In genomic region chr1:61056674-61057439, GRCh38 we compare ENCODE assay signal across 8 cellular contexts. TPM values are rescaled to one million over a fixed set of nuclear protein-coding genes. Genes with fewer than 3 reads are reported as not detected.
DNase-seq lines count a peak whose midpoint lies in the region; ATAC-seq and TF ChIP-seq lines count a peak whose summit lies in the region.

No MANE protein-coding gene starts in this region.

- peak; percentile 70 for DNase-seq in activated effector memory CD4-positive, alpha-beta T cell treated with anti-CD3 and anti-CD28 coated beads, Interleukin-2, amount 50 U/mL, for 16 hours
- DNase-seq in activated effector memory CD4-positive, alpha-beta T cell treated with Interleukin-2 at 50 U/mL for 16 hours, result no peak
- DNase-seq in OCI-M1 (lab: John Stamatoyannopoulos, UW) (peak; percentile 72), amygdala (lab: John Stamatoyannopoulos, UW) (peak in 43 of 56 donors; percentile 26 to 81 (median 59)), heart right ventricle (peak; percentile 55 to 60), ovary (peak; percentile 58 to 80 (median 66))

- H3K27ac ChIP-seq in heart right ventricle, result peak overlapping the region; percentile 76 to 100 (median 88)
- H3K27ac ChIP-seq in ovary, result peak overlapping the region; percentile 22 to 62

- H3K36me3 ChIP-seq in heart right ventricle (no peaks in the 10 kb centered on the region), ovary (no peaks in the 10 kb centered on the region)

- WGBS in heart right ventricle, 2 donors, result 1% methylated on average over 49 of the region's 49 CpGs
- WGBS in ovary, 3 donors, result 1% methylated on average over 49 of the region's 49 CpGs

- ATAC-seq in heart right ventricle (peak; percentile 40 to 71 (median 58)), HG03280 (IDR thresholded peaks at IDR 0.05; ENCODE audit: unreplicated experiment) (no peak), HG02970 (IDR thresholded peaks at IDR 0.05; ENCODE audit: low FRiP score, unreplicated experiment) (no peak)

- no peak for TF ChIP-seq EP300 in ovary (IDR thresholded peaks at IDR 0.05)

- no peak for TF ChIP-seq POLR2A in ovary (IDR thresholded peaks at IDR 0.05)

- H3K4me3 ChIP-seq in heart right ventricle (peak overlapping the region; percentile 60 to 86 (median 72)), ovary (peak overlapping the region; percentile 70)

- H3K27me3 ChIP-seq in heart right ventricle (peaks cover 0 to 29% (median 0%) of the 10 kb centered on the region in 7 donors), ovary (no peaks in the 10 kb centered on the region)

- TF ChIP-seq CTCF in heart right ventricle (IDR thresholded peaks at IDR 0.05) (no peak), ovary (IDR thresholded peaks at IDR 0.05) (no peak)

- H3K9me3 ChIP-seq in heart right ventricle (no peaks in the 10 kb centered on the region), ovary (no peaks in the 10 kb centered on the region)

- H3K4me1 ChIP-seq in heart right ventricle, result peaks cover 6 to 56% (median 45%) of the 10 kb centered on the region in 9 donors
- H3K4me1 ChIP-seq in ovary (ENCODE audit: insufficient read depth), result peaks cover 8% of the 10 kb centered on the region

- intact Hi-C loops in heart right ventricle (cut with DNase I), result loop anchor here in 8 of 10 donors (1.0 to 10.0 kb wide), 12 partner anchors 20 to 588 kb away; no protein-coding TSS in a partner anchor
- intact Hi-C loops in ovary (cut with DNase I), result loop anchor here in 3 of 4 donors (10.0 kb wide), 3 partner anchors 278 to 588 kb away; no protein-coding TSS in a partner anchor

RNA-seq across cellular contexts. Expression of gene NFIA, which starts 25.5 kb away (rescaled TPM):
- total RNA-seq in heart right ventricle (100 to 1,000 TPM in 4 of 10 donors, 10 to 100 TPM in 6; 82.4 to 117 (median 97.5) TPM), ovary (100 to 1,000 TPM in 2 of 7 donors, 10 to 100 TPM in 5; 34.0 to 115 (median 90.8) TPM)
- polyA plus RNA-seq in heart right ventricle (10 to 100 TPM; 11.2 to 24.9 TPM), ovary (10 to 100 TPM; 11.8 to 23.5 TPM)

Comparison
In these comparisons a context has a peak if more than half of its experiments do, and no peak if none do; other contexts are left out.
1. ATAC-seq: peak in heart right ventricle (8 of 8); none in HG03280 (single experiment) and HG02970 (single experiment).